Comparison of ENCODE assay signal across 8 cellular contexts in genomic region chr12:62934799-62935674, GRCh38. TPM values are rescaled to one million over a fixed set of nuclear protein-coding genes. Genes with fewer than 3 reads are reported as not detected.
DNase-seq lines count a peak whose midpoint lies in the region; ATAC-seq, FAIRE-seq and TF ChIP-seq lines count a peak whose summit lies in the region.

TSS of gene PPM1H (minus strand) at chr12:62935150. CDS start at chr12:62934736, 414 bp downstream.

- ATAC-seq in GM19397 (IDR thresholded peaks at IDR 0.05; ENCODE audit: unreplicated experiment), result peak; percentile 82
- ATAC-seq in HG03442 (IDR thresholded peaks at IDR 0.05; ENCODE audit: unreplicated experiment), result peak; percentile 74
- ATAC-seq in activated T-cell treated with anti-CD3 and anti-CD28 coated beads, Interleukin-2, amount 50 U/mL, for 72 hours (replicated peaks in 1 of 2), result peak; percentile 80 to 82
- ATAC-seq in natural killer cell treated with Interleukin-12 subunit alpha and Interleukin-12 subunit beta and Interleukin-15 and Interleukin-18, amount 100 ng/mL, for 72 hours, result peak; percentile 81 to 85

- H3K27ac Mint-ChIP-seq in Calu3 (ENCODE audit: unreplicated experiment), result peak within 1 kb of the TSS; percentile 90
- no peak within 1 kb of the TSS for H3K27ac Mint-ChIP-seq in activated T-cell treated with anti-CD3 and anti-CD28 coated beads, Interleukin-2, amount 50 U/mL, for 72 hours
- H3K27ac Mint-ChIP-seq in natural killer cell treated with Interleukin-12 subunit alpha and Interleukin-12 subunit beta and Interleukin-15 and Interleukin-18, amount 100 ng/mL, for 72 hours, result peak within 1 kb of the TSS in 1 of 2 donors; percentile 27

- no TSS peak for BruUV-seq in Calu3 (replicated peaks; lab: Mats Ljungman, UMichigan)

- H3K36me3 Mint-ChIP-seq in Calu3 (ENCODE audit: insufficient read depth, unreplicated experiment), result peaks cover 27% of the 10 kb centered on the region
- H3K36me3 Mint-ChIP-seq in activated T-cell treated with anti-CD3 and anti-CD28 coated beads, Interleukin-2, amount 50 U/mL, for 72 hours (ENCODE audit: insufficient read depth in 2 of 2), result peaks cover 0 to 5% of the 10 kb centered on the region in 2 donors
- no peaks in the 10 kb centered on the region for H3K36me3 Mint-ChIP-seq in natural killer cell treated with Interleukin-12 subunit alpha and Interleukin-12 subunit beta and Interleukin-15 and Interleukin-18, amount 100 ng/mL, for 72 hours

- peak within 1 kb of the TSS; percentile 76 for H3K4me3 Mint-ChIP-seq in Calu3 (ENCODE audit: low read depth, unreplicated experiment)
- peak within 1 kb of the TSS; percentile 81 to 89 for H3K4me3 Mint-ChIP-seq in activated T-cell treated with anti-CD3 and anti-CD28 coated beads, Interleukin-2, amount 50 U/mL, for 72 hours
- H3K4me3 Mint-ChIP-seq in natural killer cell treated with Interleukin-12 subunit alpha and Interleukin-12 subunit beta and Interleukin-15 and Interleukin-18, amount 100 ng/mL, for 72 hours, result peak within 1 kb of the TSS; percentile 81

- peak; percentile 93 for TF ChIP-seq CTCF in Calu3 (IDR thresholded peaks at IDR 0.05; ENCODE audit: unreplicated experiment)

- H3K9me3 Mint-ChIP-seq in Calu3 (ENCODE audit: low read depth, unreplicated experiment), result no peaks in the 10 kb centered on the region
- H3K9me3 Mint-ChIP-seq in activated T-cell treated with anti-CD3 and anti-CD28 coated beads, Interleukin-2, amount 50 U/mL, for 72 hours, result no peaks in the 10 kb centered on the region
- H3K9me3 Mint-ChIP-seq in natural killer cell treated with Interleukin-12 subunit alpha and Interleukin-12 subunit beta and Interleukin-15 and Interleukin-18, amount 100 ng/mL, for 72 hours, result peaks cover 3% of the 10 kb centered on the region

- FAIRE-seq in urothelium cell line (lab: Jason Lieb, UNC), result peak; percentile 70

- DNase-seq in Calu3, result peak; percentile 99
- DNase-seq in NCI-H524 (lab: John Stamatoyannopoulos, UW), result peak; percentile 49 to 75
- peak; percentile 33 to 50 for DNase-seq in activated T-cell treated with anti-CD3 and anti-CD28 coated beads, Interleukin-2, amount 50 U/mL, for 72 hours
- peak; percentile 39 for DNase-seq in foreskin melanocyte
- no peak for DNase-seq in natural killer cell treated with Interleukin-12 subunit alpha and Interleukin-12 subunit beta and Interleukin-15 and Interleukin-18, amount 100 ng/mL, for 72 hours (ENCODE audit: low spot score)
- peak; percentile 91 for DNase-seq in urothelium cell line (ENCODE audit: low spot score)

- CTCF ChIA-PET in Calu3 (lab: Charles Lee), result interaction anchor here (0.8 to 3.7 kb wide), 12 partner anchors 9 to 468 kb away, joined by 3 to 19 read pairs (median 4); partner anchors contain the start of gene MON2

- no peaks in the 10 kb centered on the region for H3K27me3 Mint-ChIP-seq in Calu3 (ENCODE audit: unreplicated experiment)
- peaks cover 40% of the 10 kb centered on the region for H3K27me3 Mint-ChIP-seq in activated T-cell treated with anti-CD3 and anti-CD28 coated beads, Interleukin-2, amount 50 U/mL, for 72 hours (ENCODE audit: low read depth)
- peaks cover 21 to 25% of the 10 kb centered on the region in 2 donors for H3K27me3 Mint-ChIP-seq in natural killer cell treated with Interleukin-12 subunit alpha and Interleukin-12 subunit beta and Interleukin-15 and Interleukin-18, amount 100 ng/mL, for 72 hours

- H3K4me1 Mint-ChIP-seq in Calu3 (ENCODE audit: low read depth, unreplicated experiment), result peaks cover 34% of the 10 kb centered on the region
- H3K4me1 Mint-ChIP-seq in activated T-cell treated with anti-CD3 and anti-CD28 coated beads, Interleukin-2, amount 50 U/mL, for 72 hours (ENCODE audit: low read depth), result peaks cover 13% of the 10 kb centered on the region
- peaks cover 11% of the 10 kb centered on the region in 2 donors for H3K4me1 Mint-ChIP-seq in natural killer cell treated with Interleukin-12 subunit alpha and Interleukin-12 subunit beta and Interleukin-15 and Interleukin-18, amount 100 ng/mL, for 72 hours (ENCODE audit: low read depth in 2 of 2)

- intact Hi-C loops in Calu3 (cut with micrococcal nuclease; ENCODE audit: unreplicated experiment), result loop anchor here (2.0 to 5.0 kb wide), 4 partner anchors 52 to 134 kb away; no protein-coding TSS in a partner anchor

RNA-seq across cellular contexts. Expression of gene PPM1H, which starts in this region (rescaled TPM):
- total RNA-seq in Calu3 (2022), result 36.7 and 39.1 TPM in 2 replicates
- total RNA-seq in activated T-cell treated with anti-CD3 and anti-CD28 coated beads, Interleukin-2, amount 50 U/mL, for 72 hours, result not detected
- total RNA-seq in natural killer cell treated with Interleukin-12 subunit alpha and Interleukin-12 subunit beta and Interleukin-15 and Interleukin-18, amount 100 ng/mL, for 72 hours, result under 1 TPM in 1 of 2 donors, not detected in 1; 0.38 TPM

Comparison
In these comparisons a context has a peak if more than half of its experiments do, and no peak if none do; other contexts are left out.
1. RNA of gene PPM1H (total RNA-seq): 36.7 to 39.1 TPM in Calu3; 0.38 TPM in natural killer cell treated with Interleukin-12 subunit alpha and Interleukin-12 subunit beta and Interleukin-15 and Interleukin-18, amount 100 ng/mL, for 72 hours and not detected in activated T-cell treated with anti-CD3 and anti-CD28 coated beads, Interleukin-2, amount 50 U/mL, for 72 hours; every median in the first group is over 10 times any median in the second.
2. Peak in DNase-seq and ATAC-seq in activated T-cell treated with anti-CD3 and anti-CD28 coated beads, Interleukin-2, amount 50 U/mL, for 72 hours; RNA of the gene not detected or under 1 TPM.
3. Peak in ATAC-seq in natural killer cell treated with Interleukin-12 subunit alpha and Interleukin-12 subunit beta and Interleukin-15 and Interleukin-18, amount 100 ng/mL, for 72 hours; RNA of the gene not detected or under 1 TPM.
4. Peak in every context shown above with its lines, with median percentiles within 50 percentile points of each other: H3K4me3 Mint-ChIP-seq and ATAC-seq.